19 cellular contexts compared by ENCODE assay signal in the genomic region with DNA sequence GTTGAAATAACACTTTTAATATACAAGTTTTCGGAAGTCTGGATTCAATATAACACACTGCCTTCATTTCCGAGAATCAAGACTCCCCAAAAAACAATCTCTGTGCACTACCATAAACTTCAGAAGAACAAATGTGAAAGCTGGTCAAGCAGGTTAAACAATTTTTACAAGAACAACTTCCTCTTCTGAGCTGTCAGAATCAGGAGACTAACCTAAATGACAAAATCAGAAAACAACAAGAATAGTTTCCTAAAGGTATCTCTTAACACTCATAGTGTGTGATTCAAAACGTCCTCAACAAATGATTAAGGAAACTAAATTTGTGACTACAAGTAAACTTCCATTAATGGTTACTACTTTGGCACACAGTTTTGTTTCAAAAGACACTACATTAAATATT. TPM values are rescaled to one million over a fixed set of nuclear protein-coding genes. Genes with fewer than 3 reads are reported as not detected.
DNase-seq lines count a peak whose midpoint lies in the region; ATAC-seq and TF ChIP-seq lines count a peak whose summit lies in the region.
"Had no signal": no experiment of that assay in that cellular context is flagged by ENCODE, and none has a peak within 500 bp of the region (broad histone marks: within the 10 kb centered on the region; RNA-seq: fewer than 3 reads in every experiment).

No MANE protein-coding gene starts in this region.

- H3K27ac Mint-ChIP-seq in CD14-positive monocyte, result peak overlapping the region in 5 of 7 donors; percentile 16 to 76 (median 38)
- H3K27ac Mint-ChIP-seq: T-helper 1 cell treated with Interleukin-12 subunit alpha and Interleukin-12 subunit beta and Interleukin-4 antibody, amounts not matched to agents 30 μg/mL and 1 μg/mL, for 36 hours had no signal

- H3K9me3 Mint-ChIP-seq in CD14-positive monocyte, result peaks cover 0 to 1% (median 0%) of the 10 kb centered on the region in 7 donors
- H3K9me3 Mint-ChIP-seq: activated T-cell treated with anti-CD3 and anti-CD28 coated beads, Interleukin-2, amount 50 U/mL, for 4 hours; T-helper 1 cell treated with Interleukin-12 subunit alpha and Interleukin-12 subunit beta and Interleukin-4 antibody, amounts not matched to agents 30 μg/mL and 1 μg/mL, for 36 hours had no signal

- no peak overlapping the region for H3K23ac ChIP-seq in mesenchymal stem cell (ENCODE audit: low read length in 2 of 2)

- no peak for DNase-seq in CD14-positive monocyte (ENCODE audit: low spot score)
- DNase-seq in AG08395 (ENCODE audit: low spot score), result no peak
- DNase-seq in mesenchymal stem cell, result no peak
- DNase-seq in midbrain (lab: John Stamatoyannopoulos, UW), result no peak
- no peak for DNase-seq in Ammon's horn (ENCODE audit: low spot score)
- DNase-seq: activated CD4-positive, CD25-positive, alpha-beta regulatory T cell treated with anti-CD3 and anti-CD28 coated beads, Interleukin-2, amount 50 U/mL, for 72 hours; activated T-cell treated with anti-CD3 and anti-CD28 coated beads, Interleukin-2, amount 50 U/mL, for 4 hours; amniotic stem cell; H7; heart left ventricle; NCI-H2029; NCI-H748 treated with DMSO at 0.1 percent for 48 hours; posterior cingulate gyrus; stimulated activated CD4-positive, alpha-beta T cell treated with anti-CD3 and anti-CD28 coated beads, Interleukin-12 subunit alpha, Interleukin-12 subunit beta, amount 100 ng/mL, for 4 hours; testis had no signal

- no peak overlapping the region for H4K91ac ChIP-seq in mesenchymal stem cell (ENCODE audit: low read length)

- no peak overlapping the region for H3K14ac ChIP-seq in mesenchymal stem cell (ENCODE audit: low read length in 2 of 2)

- no peak overlapping the region for H4K8ac ChIP-seq in mesenchymal stem cell (ENCODE audit: low read length)

- H3K4me3 Mint-ChIP-seq in CD14-positive monocyte, result no peak overlapping the region
- H3K4me3 Mint-ChIP-seq: activated T-cell treated with anti-CD3 and anti-CD28 coated beads, Interleukin-2, amount 50 U/mL, for 4 hours; T-helper 1 cell treated with Interleukin-12 subunit alpha and Interleukin-12 subunit beta and Interleukin-4 antibody, amounts not matched to agents 30 μg/mL and 1 μg/mL, for 36 hours had no signal

- 100% methylated on average over 3 of the region's 3 CpGs for WGBS in mesenchymal stem cell

- TF ChIP-seq CTCF in CD14-positive monocyte (IDR thresholded peaks at IDR 0.05) (no peak), OCI-LY3 (IDR thresholded peaks at IDR 0.05; ENCODE audit: low read depth, low read length) (no peak)

- H3K9me3 ChIP-seq in OCI-LY3 (ENCODE audit: insufficient read depth, low read length) (no peaks in the 10 kb centered on the region), mesenchymal stem cell (ENCODE audit: control insufficient read depth, low read length) (no peaks in the 10 kb centered on the region)
- H3K9me3 ChIP-seq: heart left ventricle, testis had no signal

- H2AFZ ChIP-seq in OCI-LY3 (ENCODE audit: low read depth, low read length), result no peak overlapping the region
- no peak overlapping the region for H2AFZ ChIP-seq in mesenchymal stem cell (ENCODE audit: low read depth, low read length)

- no peak overlapping the region for H3K18ac ChIP-seq in mesenchymal stem cell (ENCODE audit: low read depth in 1 of 2, low read length in 2 of 2)

- H3K36me3 ChIP-seq in OCI-LY3 (replicated peaks; ENCODE audit: low read depth, low read length) (peaks cover 28% of the 10 kb centered on the region), mesenchymal stem cell (ENCODE audit: control insufficient read depth in 1 of 2, insufficient read depth in 2 of 2, low read depth in 1 of 2, low read length in 2 of 2) (peaks cover 0 to 50% of the 10 kb centered on the region in 2 experiments)

- no peak overlapping the region for H2BK5ac ChIP-seq in mesenchymal stem cell (ENCODE audit: low read depth, low read length, poor library complexity, severe bottlenecking)

- H2BK15ac ChIP-seq in mesenchymal stem cell (ENCODE audit: low read depth, poor library complexity, severe bottlenecking), result no peak overlapping the region

- peaks cover 33% of the 10 kb centered on the region for H3K4me1 ChIP-seq in OCI-LY3 (ENCODE audit: low read length)
- no peaks in the 10 kb centered on the region for H3K4me1 ChIP-seq in mesenchymal stem cell (ENCODE audit: control insufficient read depth, insufficient read depth, low read depth, low read length)
- H3K4me1 ChIP-seq: testis had no signal

- ATAC-seq in GM19035 (IDR thresholded peaks at IDR 0.05; ENCODE audit: unreplicated experiment), result peak; percentile 48
- peak; percentile 75 for ATAC-seq in HG02885 (IDR thresholded peaks at IDR 0.05; ENCODE audit: poor library complexity, unreplicated experiment)
- ATAC-seq: activated T-cell treated with anti-CD3 and anti-CD28 coated beads, Interleukin-2, amount 50 U/mL, for 4 hours; heart left ventricle had no signal

- H3K36me3 Mint-ChIP-seq in CD14-positive monocyte, result peaks cover 57 to 72% of the 10 kb centered on the region in 2 donors

- H3K27me3 ChIP-seq in OCI-LY3 (ENCODE audit: low read depth, low read length) (no peaks in the 10 kb centered on the region), mesenchymal stem cell (ENCODE audit: control insufficient read depth in 1 of 2, insufficient read depth in 1 of 2, low read length in 2 of 2) (no peaks in the 10 kb centered on the region)
- H3K27me3 ChIP-seq: heart left ventricle, testis had no signal

- intact Hi-C loops in CD14-positive monocyte (cut with micrococcal nuclease), result no loop called here

- H3K4ac ChIP-seq in mesenchymal stem cell (ENCODE audit: low read depth in 1 of 2, low read length in 2 of 2), result no peak overlapping the region

- H3K79me1 ChIP-seq in mesenchymal stem cell (replicated peaks; ENCODE audit: low read length, poor library complexity, severe bottlenecking), result no peaks in the 10 kb centered on the region

- H3K27ac ChIP-seq in OCI-LY3 (ENCODE audit: low read length) (peak overlapping the region; percentile 9), mesenchymal stem cell (ENCODE audit: low read length, poor library complexity, severe bottlenecking) (no peak overlapping the region)
- H3K27ac ChIP-seq: heart left ventricle, testis had no signal

- H3K4me2 ChIP-seq in OCI-LY3 (ENCODE audit: low read length), result peak overlapping the region; percentile 16; the same call in 1 of the 2 replicates
- H3K4me2 ChIP-seq in mesenchymal stem cell (ENCODE audit: low read length, poor library complexity, severe bottlenecking), result no peak overlapping the region

- H3K79me2 ChIP-seq in OCI-LY3 (ENCODE audit: low read length), result no peaks in the 10 kb centered on the region

- H3K9ac ChIP-seq in OCI-LY3 (ENCODE audit: low read length) (no peak overlapping the region), mesenchymal stem cell (ENCODE audit: low read length) (no peak overlapping the region)

- H2AK5ac ChIP-seq in mesenchymal stem cell (ENCODE audit: low read length, severe bottlenecking), result no peak overlapping the region

- H2BK120ac ChIP-seq in mesenchymal stem cell (ENCODE audit: low read depth, low read length), result no peak overlapping the region

- H4K20me1 ChIP-seq in OCI-LY3 (ENCODE audit: insufficient read depth, low read length), result no peaks in the 10 kb centered on the region

- H2BK12ac ChIP-seq in mesenchymal stem cell (ENCODE audit: low read length in 2 of 2), result no peak overlapping the region

- H3K4me3 ChIP-seq in OCI-LY3 (ENCODE audit: low read length) (no peak overlapping the region), mesenchymal stem cell (ENCODE audit: insufficient read depth in 1 of 2, low read depth in 1 of 2, low read length in 2 of 2) (no peak overlapping the region)
- H3K4me3 ChIP-seq: heart left ventricle, testis had no signal

- no peaks in the 10 kb centered on the region for H3K27me3 Mint-ChIP-seq in CD14-positive monocyte (ENCODE audit: low read depth in 3 of 3)

- peaks cover 41% of the 10 kb centered on the region for H3K4me1 Mint-ChIP-seq in CD14-positive monocyte

RNA-seq across cellular contexts. Expression of gene C9orf72, which starts 11.6 kb away (rescaled TPM):
- 100 to 1,000 TPM; 105 to 128 TPM for polyA plus RNA-seq in CD14-positive monocyte
- polyA plus RNA-seq in mesenchymal stem cell (2013, experiment 1 of 2), result 7.2 TPM
- polyA plus RNA-seq in mesenchymal stem cell (2013, experiment 2 of 2), result 7.1 TPM

RNA-seq across cellular contexts. Expression of gene MOB3B, which starts 32.1 kb away (rescaled TPM):
- 1 to 10 TPM; 1.2 to 1.4 TPM for polyA plus RNA-seq in CD14-positive monocyte
- 0.76 TPM for polyA plus RNA-seq in mesenchymal stem cell (2013, experiment 1 of 2)
- 0.78 TPM for polyA plus RNA-seq in mesenchymal stem cell (2013, experiment 2 of 2)

RNA-seq across cellular contexts. Expression of gene IFNK, which starts 37.6 kb away (rescaled TPM):
- polyA plus RNA-seq in CD14-positive monocyte, result not detected
- not detected for polyA plus RNA-seq in mesenchymal stem cell (2013, experiment 1 of 2)
- polyA plus RNA-seq in mesenchymal stem cell (2013, experiment 2 of 2), result not detected
- polyA plus RNA-seq: heart left ventricle had no signal
